11 cellular contexts compared by ENCODE assay signal in the genomic region with DNA sequence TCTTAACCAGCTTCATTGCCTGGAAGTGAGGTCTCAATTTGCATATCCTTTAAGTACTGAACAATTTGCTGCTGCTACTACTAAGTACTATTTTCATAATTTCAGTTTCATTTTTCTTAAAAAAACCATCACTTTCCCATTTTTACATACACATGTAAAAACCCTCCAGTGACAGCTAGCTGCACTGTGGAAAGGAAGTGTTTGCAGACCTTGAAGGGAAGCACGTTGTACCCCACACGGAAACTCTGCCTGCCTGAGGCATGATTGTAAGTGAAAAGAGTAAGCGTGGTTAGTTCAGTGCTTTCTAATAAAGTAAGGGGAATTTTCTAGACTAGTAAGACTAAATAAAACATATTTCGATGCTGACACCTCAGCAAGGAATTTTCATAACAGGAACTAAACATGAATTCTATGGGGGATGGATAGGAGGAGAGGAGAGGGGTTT.
A peak's percentile ranks its signal among the peaks of the same experiment; 100 is the strongest.
DNase-seq lines count a peak whose midpoint lies in the region; ATAC-seq and TF ChIP-seq lines count a peak whose summit lies in the region.
"Had no signal": no experiment of that assay in that cellular context is flagged by ENCODE, and none has a peak within 500 bp of the region (broad histone marks: within the 10 kb centered on the region; RNA-seq: fewer than 3 reads in every experiment).

No MANE protein-coding gene starts in this region.

- TF ChIP-seq CTCF in sigmoid colon (IDR thresholded peaks at IDR 0.05): no peak

- H3K9me3 ChIP-seq in sigmoid colon: no peaks in the 10 kb centered on the region

- peaks cover 41% of the 10 kb centered on the region for H3K4me1 Mint-ChIP-seq in activated naive CD4-positive, alpha-beta T cell treated with anti-CD3 and anti-CD28 coated beads, Interleukin-2, amount 50 U/mL, for 24 hours

- H3K4me3 ChIP-seq in sigmoid colon: no peak overlapping the region

- H3K27ac ChIP-seq in sigmoid colon: no peak overlapping the region
- H3K27ac ChIP-seq: C4-2B, parathyroid adenoma, VCaP had no signal

- 41 to 76% methylated on average over 4 of the region's 4 CpGs for WGBS in sigmoid colon, 2 donors

- H3K4me3 Mint-ChIP-seq in activated naive CD4-positive, alpha-beta T cell treated with anti-CD3 and anti-CD28 coated beads, Interleukin-2, amount 50 U/mL, for 24 hours: peak overlapping the region; percentile 78

- H3K27ac Mint-ChIP-seq in activated naive CD4-positive, alpha-beta T cell treated with anti-CD3 and anti-CD28 coated beads, Interleukin-2, amount 50 U/mL, for 24 hours: peak overlapping the region; percentile 98

- TF ChIP-seq EP300 in sigmoid colon (IDR thresholded peaks at IDR 0.05): no peak

- H3K27me3 Mint-ChIP-seq in activated naive CD4-positive, alpha-beta T cell treated with anti-CD3 and anti-CD28 coated beads, Interleukin-2, amount 50 U/mL, for 24 hours: no peaks in the 10 kb centered on the region

- no peaks in the 10 kb centered on the region for H3K36me3 ChIP-seq in sigmoid colon

- ATAC-seq in HG03108 (IDR thresholded peaks at IDR 0.05; ENCODE audit: unreplicated experiment) (peak; percentile 90), sciatic nerve (no peak)

- H3K4me1 ChIP-seq in sigmoid colon: peaks cover 0 to 26% (median 19%) of the 10 kb centered on the region in 4 donors
- H3K4me1 ChIP-seq: parathyroid adenoma had no signal

- DNase-seq in activated T-cell treated with anti-CD3 and anti-CD28 coated beads for 24 hours (ENCODE audit: low read depth): peak; percentile 43
- DNase-seq in activated T-cell treated with anti-CD3 and anti-CD28 coated beads, Interleukin-2, amount 50 U/mL, for 1 hour: no peak
- peak; percentile 21 to 61 (median 31) for DNase-seq in stimulated activated CD4-positive, alpha-beta T cell treated with anti-CD3 and anti-CD28 coated beads, TNF-alpha, amount 100 ng/mL, for 24 hours (ENCODE audit: low read depth in 3 of 3)
- no peak for DNase-seq in sciatic nerve (ENCODE audit: low spot score)
- no peak for DNase-seq in NOMO-1 (lab: John Stamatoyannopoulos, UW; ENCODE audit: unreplicated experiment in 2 of 2)
- DNase-seq in sigmoid colon: no peak

- H3K9me3 Mint-ChIP-seq in activated naive CD4-positive, alpha-beta T cell treated with anti-CD3 and anti-CD28 coated beads, Interleukin-2, amount 50 U/mL, for 24 hours: no peaks in the 10 kb centered on the region

- peaks cover 4% of the 10 kb centered on the region for H3K36me3 Mint-ChIP-seq in activated naive CD4-positive, alpha-beta T cell treated with anti-CD3 and anti-CD28 coated beads, Interleukin-2, amount 50 U/mL, for 24 hours

- H3K27me3 ChIP-seq in sigmoid colon: no peaks in the 10 kb centered on the region

- TF ChIP-seq POLR2A in sigmoid colon (IDR thresholded peaks at IDR 0.05): no peak

- intact Hi-C loops in sciatic nerve (cut with DNase I) (loop anchor here (10.0 kb wide), 1 partner anchor 352 kb away; no protein-coding TSS in a partner anchor), sigmoid colon (cut with DNase I) (no loop called here)

Comparison
In these comparisons a context has a peak if more than half of its experiments do, and no peak if none do; other contexts are left out.
1. DNase-seq: peak in activated T-cell treated with anti-CD3 and anti-CD28 coated beads for 24 hours (single experiment) and stimulated activated CD4-positive, alpha-beta T cell treated with anti-CD3 and anti-CD28 coated beads, TNF-alpha, amount 100 ng/mL, for 24 hours (3 of 3); none in activated T-cell treated with anti-CD3 and anti-CD28 coated beads, Interleukin-2, amount 50 U/mL, for 1 hour (single experiment), sciatic nerve (single experiment), NOMO-1 (0 of 2) and sigmoid colon (single experiment).